Comparison of ENCODE assay signal across 11 cellular contexts in the genomic region with DNA sequence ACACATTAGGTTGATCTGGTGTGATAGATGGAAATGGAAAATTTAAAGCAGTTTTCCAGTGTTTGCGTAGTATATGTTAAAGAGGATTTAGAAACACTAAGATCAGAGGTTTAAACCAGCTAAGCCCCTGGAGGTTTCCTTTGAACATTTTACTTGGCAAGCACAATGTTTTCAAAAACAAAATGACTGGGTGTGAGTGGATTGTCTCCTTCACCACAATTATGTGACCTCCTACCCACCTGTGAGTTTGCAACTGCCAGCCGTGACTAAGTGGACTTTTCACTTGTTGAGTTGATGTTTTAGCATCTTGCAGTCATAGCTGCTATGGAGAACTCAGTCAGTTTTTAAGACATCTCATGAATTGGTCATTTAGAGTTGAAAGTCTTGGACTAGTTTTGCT. TPM values are rescaled to one million over a fixed set of nuclear protein-coding genes. Genes with fewer than 3 reads are reported as not detected.
DNase-seq lines count a peak whose midpoint lies in the region; ATAC-seq, FAIRE-seq and TF ChIP-seq lines count a peak whose summit lies in the region.
"Had no signal": no experiment of that assay in that cellular context is flagged by ENCODE, and none has a peak within 500 bp of the region (broad histone marks: within the 10 kb centered on the region; RNA-seq: fewer than 3 reads in every experiment).

No MANE protein-coding gene starts in this region.

- intact Hi-C loops in CD4-positive, alpha-beta memory T cell (cut with micrococcal nuclease) = no loop called here
- intact Hi-C loops in posterior cingulate gyrus (cut with DNase I) = no loop called here

- no peaks in the 10 kb centered on the region for H3K9me3 Mint-ChIP-seq in CD4-positive, alpha-beta memory T cell
- H3K9me3 Mint-ChIP-seq in activated CD4-positive, alpha-beta memory T cell treated with anti-CD3 and anti-CD28 coated beads, Interleukin-2, amount 10 ng/mL, durations not matched to agents 7 days and 5 days = no peaks in the 10 kb centered on the region
- H3K9me3 Mint-ChIP-seq: central memory CD8-positive, alpha-beta T cell had no signal

- CTCF ChIA-PET in CD4-positive, alpha-beta memory T cell (lab: Charles Lee; ENCODE audit: partially characterized antibody) = interaction anchor here (2.3 to 3.5 kb wide), 3 partner anchors 8 to 459 kb away, joined by 9 to 29 read pairs (median 14); no protein-coding TSS in a partner anchor
- CTCF ChIA-PET in activated CD4-positive, alpha-beta memory T cell treated with anti-CD3 and anti-CD28 coated beads, Interleukin-2, amount 10 ng/mL, durations not matched to agents 7 days and 5 days (lab: Charles Lee) = interaction anchor here (1.1 to 2.6 kb wide), 3 partner anchors 8 to 459 kb away, joined by 3 to 8 read pairs (median 6); no protein-coding TSS in a partner anchor

- H3K9me3 ChIP-seq in CD4-positive, alpha-beta memory T cell (ENCODE audit: control insufficient read depth in 1 of 2, low read length in 2 of 2) = no peaks in the 10 kb centered on the region

- no peak overlapping the region for H3K4me3 ChIP-seq in AG09309 (ENCODE audit: control insufficient read depth, low read depth, low read length)
- no peak overlapping the region for H3K4me3 ChIP-seq in CD4-positive, alpha-beta memory T cell (ENCODE audit: low read length in 2 of 2)

- no peak overlapping the region for H3K27ac Mint-ChIP-seq in CD4-positive, alpha-beta memory T cell
- H3K27ac Mint-ChIP-seq in activated CD4-positive, alpha-beta memory T cell treated with anti-CD3 and anti-CD28 coated beads, Interleukin-2, amount 10 ng/mL, durations not matched to agents 7 days and 5 days = no peak overlapping the region

- H3K4me1 ChIP-seq in CD4-positive, alpha-beta memory T cell (ENCODE audit: insufficient read depth, low read length) = no peaks in the 10 kb centered on the region

- H3K36me3 Mint-ChIP-seq in CD4-positive, alpha-beta memory T cell = no peaks in the 10 kb centered on the region
- H3K36me3 Mint-ChIP-seq in activated CD4-positive, alpha-beta memory T cell treated with anti-CD3 and anti-CD28 coated beads, Interleukin-2, amount 10 ng/mL, durations not matched to agents 7 days and 5 days (ENCODE audit: low read depth) = no peaks in the 10 kb centered on the region

- DNase-seq in AG09309 (ENCODE audit: low read depth) (peak; percentile 80), HTR-8/SVneo (ENCODE audit: insufficient read length, low spot score) (peak; percentile 23), astrocyte of the hippocampus (ENCODE audit: low read depth, low spot score) (peak; percentile 96), kidney tubule cell (ENCODE audit: low spot score) (peak; percentile 96), posterior cingulate gyrus (no peak)
- no peak for DNase-seq in CD4-positive, alpha-beta memory T cell
- no peak for DNase-seq in activated CD4-positive, alpha-beta memory T cell treated with anti-CD3 and anti-CD28 coated beads, Interleukin-2, amount 10 ng/mL, durations not matched to agents 7 days and 5 days
- DNase-seq: NCI-H1436 had no signal

- no peaks in the 10 kb centered on the region for H3K36me3 ChIP-seq in CD4-positive, alpha-beta memory T cell (ENCODE audit: insufficient read depth, low read length)

- peaks cover 2 to 8% of the 10 kb centered on the region in 2 donors for H3K27me3 Mint-ChIP-seq in CD4-positive, alpha-beta memory T cell
- H3K27me3 Mint-ChIP-seq in activated CD4-positive, alpha-beta memory T cell treated with anti-CD3 and anti-CD28 coated beads, Interleukin-2, amount 10 ng/mL, durations not matched to agents 7 days and 5 days = peaks cover 8% of the 10 kb centered on the region

- H3K4me1 Mint-ChIP-seq in CD4-positive, alpha-beta memory T cell = no peaks in the 10 kb centered on the region
- H3K4me1 Mint-ChIP-seq in activated CD4-positive, alpha-beta memory T cell treated with anti-CD3 and anti-CD28 coated beads, Interleukin-2, amount 10 ng/mL, durations not matched to agents 7 days and 5 days = no peaks in the 10 kb centered on the region
- H3K4me1 Mint-ChIP-seq: central memory CD8-positive, alpha-beta T cell had no signal

- no peak for FAIRE-seq in HTR-8/SVneo (lab: Jason Lieb, UNC)

- no peak for ATAC-seq in GM19351 (IDR thresholded peaks at IDR 0.05; ENCODE audit: unreplicated experiment)

- POLR2A ChIA-PET in CD4-positive, alpha-beta memory T cell (lab: Charles Lee; ENCODE audit: partially characterized antibody) = no interaction called here
- POLR2A ChIA-PET in activated CD4-positive, alpha-beta memory T cell treated with anti-CD3 and anti-CD28 coated beads, Interleukin-2, amount 10 ng/mL, durations not matched to agents 7 days and 5 days (lab: Charles Lee) = no interaction called here

- TF ChIP-seq CTCF in AG09309 (IDR thresholded peaks at IDR 0.05; ENCODE audit: control insufficient read depth, insufficient read depth, low read depth, low read length, missing control alignments) = no peak

- H3K27ac ChIP-seq in CD4-positive, alpha-beta memory T cell (ENCODE audit: low read depth, low read length) = no peak overlapping the region

- H3K27me3 ChIP-seq in CD4-positive, alpha-beta memory T cell (ENCODE audit: insufficient read depth, low read length) = no peaks in the 10 kb centered on the region

- H3K4me3 Mint-ChIP-seq in CD4-positive, alpha-beta memory T cell = no peak overlapping the region
- no peak overlapping the region for H3K4me3 Mint-ChIP-seq in activated CD4-positive, alpha-beta memory T cell treated with anti-CD3 and anti-CD28 coated beads, Interleukin-2, amount 10 ng/mL, durations not matched to agents 7 days and 5 days
- H3K4me3 Mint-ChIP-seq: central memory CD8-positive, alpha-beta T cell had no signal

RNA-seq across cellular contexts. Expression of gene CCDC190, which starts 4.7 kb away (rescaled TPM):
- not detected for total RNA-seq in CD4-positive, alpha-beta memory T cell
- not detected for polyA plus RNA-seq in CD4-positive, alpha-beta memory T cell
- not detected for total RNA-seq in activated CD4-positive, alpha-beta memory T cell treated with anti-CD3 and anti-CD28 coated beads, Interleukin-2, amount 10 ng/mL, durations not matched to agents 7 days and 5 days
- total RNA-seq: subcutaneous adipose tissue had no signal

Comparison
In these comparisons a context has a peak if more than half of its experiments do, and no peak if none do; other contexts are left out.
1. DNase-seq: peak in AG09309 (single experiment), HTR-8/SVneo (single experiment), astrocyte of the hippocampus (single experiment) and kidney tubule cell (single experiment); none in CD4-positive, alpha-beta memory T cell (0 of 5), posterior cingulate gyrus (0 of 10) and activated CD4-positive, alpha-beta memory T cell treated with anti-CD3 and anti-CD28 coated beads, Interleukin-2, amount 10 ng/mL, durations not matched to agents 7 days and 5 days (single experiment).